In genomic region chr6:147095316-147095715, GRCh38 we compare ENCODE assay signal across 17 cellular contexts.
A peak's percentile ranks its signal among the peaks of the same experiment; 100 is the strongest.
DNase-seq lines count a peak whose midpoint lies in the region; ATAC-seq, FAIRE-seq and TF ChIP-seq lines count a peak whose summit lies in the region.
"Had no signal": no experiment of that assay in that cellular context is flagged by ENCODE, and none has a peak within 500 bp of the region (broad histone marks: within the 10 kb centered on the region; RNA-seq: fewer than 3 reads in every experiment).

No MANE protein-coding gene starts in this region.

- H4K20me1 ChIP-seq in IMR-90 (ENCODE audit: insufficient read depth, low read length), result no peaks in the 10 kb centered on the region
- H4K20me1 ChIP-seq in K562 (replicated peaks; ENCODE audit: control insufficient read depth, insufficient read depth, low read length), result no peaks in the 10 kb centered on the region

- H3K4me3 ChIP-seq in IMR-90 (ENCODE audit: insufficient read depth, low read depth, low read length) (no peak overlapping the region), K562 (no peak overlapping the region)
- H3K4me3 ChIP-seq: GM23248 had no signal

- H3K27ac ChIP-seq in IMR-90 (ENCODE audit: insufficient read depth, low read length), result no peak overlapping the region
- H3K27ac ChIP-seq in K562 (ENCODE audit: extremely low read depth, low read depth, low read length), result no peak overlapping the region
- H3K27ac ChIP-seq: C4-2B, GM23248 had no signal

- BruUV-seq in IMR-90 (replicated peaks; lab: Mats Ljungman, UMichigan) (no TSS peak), K562 (replicated peaks; lab: Mats Ljungman, UMichigan) (no TSS peak)

- no peak overlapping the region for H2AK9ac ChIP-seq in IMR-90 (replicated peaks; ENCODE audit: low read depth, low read length, poor library complexity)

- 100% methylated on average over 1 of the region's 3 CpGs; no CpG with 5 or more reads in 1 of the 2 experiments for WGBS in IMR-90 (ENCODE audit: extremely low coverage in 2 of 2, insufficient read length in 1 of 2), 2 experiments
- WGBS in K562 (ENCODE audit: insufficient coverage, low coverage, missing lambda C conversion rate), result 49% methylated on average over 3 of the region's 3 CpGs

- DNase-seq in IMR-90 (peak; percentile 25), K562 (ENCODE audit: extremely low read depth in 1 of 4, low spot score in 3 of 4) (no peak), iris pigment epithelial cell (ENCODE audit: low read depth) (peak; percentile 8), germinal center (ENCODE audit: low spot score) (no peak), AG08395 (ENCODE audit: low spot score) (no peak)
- no peak for DNase-seq in stimulated activated CD4-positive, alpha-beta T cell treated with anti-CD3 and anti-CD28 coated beads, Interleukin-4, amount 100 ng/mL, for 24 hours
- DNase-seq: BE2C; CD4-positive, alpha-beta memory T cell; COR-L47; DND-41; GDM1; GM23248 had no signal

- no peak overlapping the region for H2BK15ac ChIP-seq in IMR-90 (ENCODE audit: low read depth, low read length)

- TF ChIP-seq CTCF in IMR-90 (conservative IDR thresholded peaks at IDR 0.05; ENCODE audit: low read depth, low read length) (no peak), K562 (IDR thresholded peaks at IDR 0.05 in 2 of 3, conservative IDR thresholded peaks at IDR 0.05 in 1 of 3; ENCODE audit: insufficient read depth in 2 of 3, low read depth in 1 of 3, low read length in 3 of 3) (no peak)

- TF ChIP-seq RAD21 in IMR-90 (IDR thresholded peaks at IDR 0.05; ENCODE audit: low read length) (no peak), K562 (CRISPR knock-in tag; conservative IDR thresholded peaks at IDR 0.05 in 1 of 2, IDR thresholded peaks at IDR 0.05 in 1 of 2) (no peak)

- H2AFZ ChIP-seq in IMR-90 (replicated peaks; ENCODE audit: low read length, poor library complexity) (no peak overlapping the region), K562 (ENCODE audit: low read depth, low read length) (no peak overlapping the region)
- H2AFZ ChIP-seq: GM23248 had no signal

- H3K9ac ChIP-seq in IMR-90 (ENCODE audit: low read depth, low read length), result no peak overlapping the region
- no peak overlapping the region for H3K9ac ChIP-seq in K562 (ENCODE audit: insufficient read depth in 1 of 2, low read depth in 2 of 2, low read length in 2 of 2)
- H3K9ac ChIP-seq: GM23248 had no signal

- H3K9me3 ChIP-seq in IMR-90 (ENCODE audit: control insufficient read depth, insufficient read depth, low read length) (no peaks in the 10 kb centered on the region), K562 (replicated peaks; ENCODE audit: control insufficient read depth, insufficient read depth, low read depth, low read length) (no peaks in the 10 kb centered on the region)
- H3K9me3 ChIP-seq: BE2C had no signal

- H2BK120ac ChIP-seq in IMR-90 (ENCODE audit: low read depth, low read length), result no peak overlapping the region

- H3K79me2 ChIP-seq in K562 (ENCODE audit: control insufficient read depth, insufficient read depth, low read length), result no peaks in the 10 kb centered on the region

- TF ChIP-seq EP300 in K562 (IDR thresholded peaks at IDR 0.05; ENCODE audit: low read length), result no peak

- intact Hi-C loops in IMR-90 (cut with micrococcal nuclease) (no loop called here), K562 (cut with micrococcal nuclease) (no loop called here)

- H3K4me2 ChIP-seq in IMR-90 (ENCODE audit: low read depth, low read length), result no peak overlapping the region
- H3K4me2 ChIP-seq in K562 (ENCODE audit: insufficient read depth, low read length), result no peak overlapping the region

- H3K27me3 ChIP-seq in IMR-90 (ENCODE audit: control insufficient read depth, insufficient read depth, low read length) (no peaks in the 10 kb centered on the region), K562 (ENCODE audit: control insufficient read depth in 2 of 2, insufficient read depth in 2 of 2, low read length in 2 of 2) (no peaks in the 10 kb centered on the region)
- H3K27me3 ChIP-seq: BE2C had no signal

- POLR2A ChIA-PET in IMR-90 (lab: Charles Lee; ENCODE audit: unreplicated experiment) (interaction anchor here (0.5 kb wide), 1 partner anchor 1173 kb away, joined by 3 read pairs; no protein-coding TSS in a partner anchor), K562 (lab: Yijun Ruan, JAX) (no interaction called here)

- in situ Hi-C loops in IMR-90 (cut with MboI; ENCODE audit: low sequenced_read_pairs) (no loop called here), K562 (cut with MboI) (no loop called here)

- no peak overlapping the region for H3K23ac ChIP-seq in IMR-90 (ENCODE audit: low read depth, low read length)

- H3K79me1 ChIP-seq in IMR-90 (ENCODE audit: low read depth in 1 of 2, low read length in 2 of 2), result no peaks in the 10 kb centered on the region

- no peak overlapping the region for H2BK5ac ChIP-seq in IMR-90 (ENCODE audit: low read depth, low read length, poor library complexity, severe bottlenecking)

- H3K9me1 ChIP-seq in IMR-90 (ENCODE audit: insufficient read depth, low read length) (peaks cover under 1% of the 10 kb centered on the region; the same call in 1 of the 2 replicates), K562 (ENCODE audit: control insufficient read depth, insufficient read depth, low read length) (no peaks in the 10 kb centered on the region)

- no peak for FAIRE-seq in K562 (lab: Jason Lieb, UNC)
- FAIRE-seq: A204.1, GM12892, H54 had no signal

- no peak overlapping the region for H4K5ac ChIP-seq in IMR-90 (ENCODE audit: low read depth, low read length)

- TF ChIP-seq POLR2A in IMR-90 (IDR thresholded peaks at IDR 0.05; ENCODE audit: low read depth, low read length), result no peak
- no peak for TF ChIP-seq POLR2A in K562 (conservative IDR thresholded peaks at IDR 0.05)

- no peak overlapping the region for H3K14ac ChIP-seq in IMR-90 (replicated peaks; ENCODE audit: low read depth, low read length)

- no peak overlapping the region for H2AK5ac ChIP-seq in IMR-90 (ENCODE audit: low read depth, low read length)

- ATAC-seq in IMR-90 (ENCODE audit: low read depth) (no peak), K562 (no peak), GM21526 (IDR thresholded peaks at IDR 0.05; ENCODE audit: low FRiP score, unreplicated experiment) (no peak)

- no peak overlapping the region for H2BK20ac ChIP-seq in IMR-90 (ENCODE audit: low read depth, low read length)

- H3K18ac ChIP-seq in IMR-90 (ENCODE audit: low read depth, low read length), result no peak overlapping the region

- no peak overlapping the region for H3K56ac ChIP-seq in IMR-90 (ENCODE audit: extremely low read depth, insufficient read depth, low read length)

- H3K4ac ChIP-seq in IMR-90 (ENCODE audit: low read depth, low read length), result no peak overlapping the region

- no peak overlapping the region for H4K91ac ChIP-seq in IMR-90 (ENCODE audit: insufficient read depth, low read depth, low read length)

- H3K36me3 ChIP-seq in IMR-90 (ENCODE audit: control insufficient read depth, insufficient read depth, low read length) (no peaks in the 10 kb centered on the region), K562 (ENCODE audit: control insufficient read depth, insufficient read depth, low read length) (no peaks in the 10 kb centered on the region)
- H3K36me3 ChIP-seq: BE2C had no signal

- H4K8ac ChIP-seq in IMR-90 (ENCODE audit: low read depth in 2 of 2, low read length in 2 of 2), result no peak overlapping the region

- dilution Hi-C loops in IMR-90 (cut with HindIII; ENCODE audit: low sequenced_read_pairs, unreplicated experiment), result no loop called here

- CTCF ChIA-PET in IMR-90 (lab: Yijun Ruan, JAX) (no interaction called here), K562 (lab: Yijun Ruan, JAX; ENCODE audit: low intra/inter-chr PET ratio) (no interaction called here)

- H3K4me1 ChIP-seq in IMR-90 (ENCODE audit: control insufficient read depth, insufficient read depth, low read length), result peaks cover 1% of the 10 kb centered on the region
- H3K4me1 ChIP-seq in K562 (replicated peaks in 1 of 2; ENCODE audit: control insufficient read depth in 2 of 2, insufficient read depth in 2 of 2, low read length in 2 of 2), result peaks cover 0 to 5% of the 10 kb centered on the region in 2 experiments; a peak in 2 of 5 replicates

TF ChIP-seq in IMR-90, 13 proteins besides CTCF, POLR2A, EP300 and RAD21 (continues in another document):
- TF ChIP-seq BHLHE40 (IDR thresholded peaks at IDR 0.05; ENCODE audit: low read depth, low read length) (no peak), MXI1 (IDR thresholded peaks at IDR 0.05; ENCODE audit: borderline replicate concordance, low read depth, low read length) (no peak), MAZ (IDR thresholded peaks at IDR 0.05; ENCODE audit: borderline replicate concordance, low read depth, low read length) (no peak), RFX5 (IDR thresholded peaks at IDR 0.05; ENCODE audit: low read depth, low read length) (no peak), MAFK (IDR thresholded peaks at IDR 0.05; ENCODE audit: low read depth, low read length) (no peak), CEBPB (IDR thresholded peaks at IDR 0.05; ENCODE audit: low read depth, low read length) (no peak), SMC3 (IDR thresholded peaks at IDR 0.05; ENCODE audit: low read depth, low read length) (no peak)
- TF ChIP-seq, protein P1, sequence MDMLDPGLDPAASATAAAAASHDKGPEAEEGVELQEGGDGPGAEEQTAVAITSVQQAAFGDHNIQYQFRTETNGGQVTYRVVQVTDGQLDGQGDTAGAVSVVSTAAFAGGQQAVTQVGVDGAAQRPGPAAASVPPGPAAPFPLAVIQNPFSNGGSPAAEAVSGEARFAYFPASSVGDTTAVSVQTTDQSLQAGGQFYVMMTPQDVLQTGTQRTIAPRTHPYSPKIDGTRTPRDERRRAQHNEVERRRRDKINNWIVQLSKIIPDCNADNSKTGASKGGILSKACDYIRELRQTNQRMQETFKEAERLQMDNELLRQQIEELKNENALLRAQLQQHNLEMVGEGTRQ (IDR thresholded peaks at IDR 0.05; ENCODE audit: low read depth, low read length), result no peak

TF ChIP-seq in K562, 482 proteins besides CTCF, POLR2A, EP300 and RAD21:
- no peak for TF ChIP-seq CEBPB (tag; IDR thresholded peaks at IDR 0.05)
- TF ChIP-seq, protein P2, sequence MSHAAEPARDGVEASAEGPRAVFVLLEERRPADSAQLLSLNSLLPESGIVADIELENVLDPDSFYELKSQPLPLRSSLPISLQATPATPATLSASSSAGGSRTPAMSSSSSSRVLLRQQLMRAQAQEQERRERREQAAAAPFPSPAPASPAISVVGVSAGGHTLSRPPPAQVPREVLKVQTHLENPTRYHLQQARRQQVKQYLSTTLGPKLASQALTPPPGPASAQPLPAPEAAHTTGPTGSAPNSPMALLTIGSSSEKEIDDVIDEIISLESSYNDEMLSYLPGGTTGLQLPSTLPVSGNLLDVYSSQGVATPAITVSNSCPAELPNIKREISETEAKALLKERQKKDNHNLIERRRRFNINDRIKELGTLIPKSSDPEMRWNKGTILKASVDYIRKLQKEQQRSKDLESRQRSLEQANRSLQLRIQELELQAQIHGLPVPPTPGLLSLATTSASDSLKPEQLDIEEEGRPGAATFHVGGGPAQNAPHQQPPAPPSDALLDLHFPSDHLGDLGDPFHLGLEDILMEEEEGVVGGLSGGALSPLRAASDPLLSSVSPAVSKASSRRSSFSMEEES (CRISPR knock-in tag; IDR thresholded peaks at IDR 0.05), result peak; percentile 44

Comparison
In these comparisons a context has a peak if more than half of its experiments do, and no peak if none do; other contexts are left out.
1. DNase-seq: peak in IMR-90 (single experiment) and iris pigment epithelial cell (single experiment); none in K562 (0 of 4), germinal center (single experiment), AG08395 (single experiment) and stimulated activated CD4-positive, alpha-beta T cell treated with anti-CD3 and anti-CD28 coated beads, Interleukin-4, amount 100 ng/mL, for 24 hours (single experiment).